18 cellular contexts compared by ENCODE assay signal in the genomic region with DNA sequence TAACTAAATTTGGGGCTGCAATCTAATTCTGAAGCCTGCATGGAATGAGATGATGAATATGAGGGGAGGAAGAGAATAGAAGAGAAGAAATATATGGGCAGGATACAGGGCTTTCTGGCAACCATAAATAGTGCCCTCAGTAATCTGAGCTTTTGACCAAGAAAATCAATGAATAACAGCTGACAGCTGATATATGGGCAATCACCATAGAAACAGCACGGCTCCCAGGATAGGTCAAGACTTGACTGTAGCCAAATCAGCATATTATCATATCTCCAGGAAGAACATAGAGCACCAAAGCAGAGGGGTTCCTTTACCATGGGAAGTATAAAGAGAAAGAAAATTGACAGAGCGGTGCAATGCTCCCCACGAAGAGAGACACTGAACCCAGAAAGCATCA.
"Had no signal": no experiment of that assay in that cellular context is flagged by ENCODE, and none has a peak within 500 bp of the region (broad histone marks: within the 10 kb centered on the region; RNA-seq: fewer than 3 reads in every experiment).

No MANE protein-coding gene starts in this region.

- H3K36me3 ChIP-seq: colonic mucosa, lower lobe of right lung, tibial artery had no signal

- ATAC-seq: body of pancreas; esophagus mucosa; lower lobe of right lung; naive thymus-derived CD8-positive, alpha-beta T cell; right cardiac atrium had no signal

- H3K4me3 ChIP-seq: body of pancreas, colonic mucosa, lower lobe of right lung, tibial artery had no signal

- DNase-seq: activated CD4-positive, alpha-beta T cell treated with anti-CD3 and anti-CD28 coated beads, Interleukin-2, amount 10 ng/mL, durations not matched to agents 24 days and 14 days; activated CD4-positive, CD25-positive, alpha-beta regulatory T cell; activated CD8-positive, alpha-beta memory T cell treated with anti-CD3 and anti-CD28 coated beads, Interleukin-2, amount 50 U/mL, for 48 hours; activated gamma-delta T cell treated with Interleukin-2 at 50 U/mL for 16 hours; amygdala; central memory CD4-positive, alpha-beta T cell; colonic mucosa; lower lobe of right lung; naive thymus-derived CD8-positive, alpha-beta T cell; nucleus accumbens; right cardiac atrium; small intestine; stimulated activated CD4-positive, alpha-beta T cell treated with anti-CD3 and anti-CD28 coated beads, Interleukin-4, amount 100 ng/mL, for 24 hours; stimulated activated naive CD4-positive, alpha-beta T cell; tibial artery had no signal

- FAIRE-seq: small intestine, urothelium cell line had no signal

- H3K9me3 ChIP-seq: body of pancreas, colonic mucosa, lower lobe of right lung, tibial artery had no signal

- H3K4me1 ChIP-seq: colonic mucosa, lower lobe of right lung, tibial artery had no signal

- H3K27ac ChIP-seq: body of pancreas, colonic mucosa, lower lobe of right lung, tibial artery had no signal

- H3K27me3 ChIP-seq: body of pancreas, colonic mucosa, tibial artery had no signal
